Comparison of ENCODE assay signal across 11 cellular contexts in the genomic region with DNA sequence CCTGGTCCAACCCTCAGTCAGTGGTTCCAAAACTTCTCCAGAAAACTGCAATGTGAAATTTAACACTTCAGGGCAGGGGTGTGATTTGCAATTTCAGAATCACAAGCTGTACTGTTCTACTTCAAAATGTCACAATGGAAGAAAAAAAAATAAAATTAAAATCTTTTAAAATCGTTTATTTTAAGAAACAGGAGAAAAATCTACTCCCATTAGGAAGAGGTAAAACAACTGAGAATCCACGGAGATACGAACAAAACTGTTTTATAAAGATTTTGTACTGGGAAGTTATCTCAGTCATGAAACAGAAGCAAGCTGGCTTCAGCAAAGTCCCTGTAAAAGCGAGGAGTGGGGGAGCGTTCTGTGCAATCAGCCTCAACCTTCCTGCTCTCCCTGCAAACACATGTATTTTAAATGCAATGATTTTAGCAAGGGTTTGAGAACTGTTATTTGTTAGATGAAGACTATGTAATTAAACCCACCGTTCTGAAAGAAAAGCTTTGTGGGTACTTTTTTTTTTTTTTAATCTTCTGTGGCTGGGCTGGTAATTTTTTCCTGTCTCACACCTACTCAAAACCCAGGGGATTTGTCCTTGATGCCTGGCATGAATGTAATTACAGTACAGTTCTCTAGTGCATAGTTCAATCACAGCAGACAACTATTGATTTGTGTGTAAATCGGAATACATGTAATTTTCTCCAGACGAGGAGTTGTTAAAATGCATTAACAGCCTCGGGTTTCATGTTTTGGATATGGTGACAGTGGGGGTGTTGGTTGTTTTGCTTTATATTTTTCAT.
DNase-seq lines count a peak whose midpoint lies in the region; TF ChIP-seq lines count a peak whose summit lies in the region.
"Had no signal": no experiment of that assay in that cellular context is flagged by ENCODE, and none has a peak within 500 bp of the region (broad histone marks: within the 10 kb centered on the region; RNA-seq: fewer than 3 reads in every experiment).

No MANE protein-coding gene starts in this region.

- H2AK5ac ChIP-seq in trophoblast cell (ENCODE audit: low read length): no peak overlapping the region

- no peaks in the 10 kb centered on the region for H3K36me3 ChIP-seq in trophoblast cell (ENCODE audit: control insufficient read depth in 1 of 2, insufficient read depth in 2 of 2, low read length in 2 of 2)
- H3K36me3 ChIP-seq in CD4-positive, alpha-beta memory T cell (ENCODE audit: insufficient read depth, low read length): no peaks in the 10 kb centered on the region
- H3K36me3 ChIP-seq in tibial nerve: no peaks in the 10 kb centered on the region
- H3K36me3 ChIP-seq: stomach had no signal

- no peak overlapping the region for H3K23ac ChIP-seq in trophoblast cell (ENCODE audit: low read length)

- no peak overlapping the region for H3K4me2 ChIP-seq in trophoblast cell (ENCODE audit: low read length)

- no peak overlapping the region for H3K27ac Mint-ChIP-seq in HFFc6
- H3K27ac Mint-ChIP-seq in CD4-positive, alpha-beta memory T cell: no peak overlapping the region

- no peaks in the 10 kb centered on the region for H3K4me1 ChIP-seq in trophoblast cell (ENCODE audit: control insufficient read depth in 1 of 2, insufficient read depth in 2 of 2, low read length in 2 of 2)
- H3K4me1 ChIP-seq in CD4-positive, alpha-beta memory T cell (ENCODE audit: insufficient read depth, low read length): no peaks in the 10 kb centered on the region
- peaks cover 0 to 27% (median 4%) of the 10 kb centered on the region in 4 donors for H3K4me1 ChIP-seq in tibial nerve

- H3K4ac ChIP-seq in trophoblast cell (ENCODE audit: low read depth, low read length): no peak overlapping the region

- H3K27ac ChIP-seq in trophoblast cell (ENCODE audit: low read depth, low read length) (no peak overlapping the region), tibial nerve (peak overlapping the region in 2 of 4 donors; percentile 56 to 71)
- H3K27ac ChIP-seq in CD4-positive, alpha-beta memory T cell (ENCODE audit: low read depth, low read length): no peak overlapping the region

- H3K4me3 ChIP-seq in epithelial cell of esophagus (ENCODE audit: low read length): no peak overlapping the region
- H3K4me3 ChIP-seq in trophoblast cell (ENCODE audit: low read depth, low read length): no peak overlapping the region
- H3K4me3 ChIP-seq in CD4-positive, alpha-beta memory T cell (ENCODE audit: low read length in 2 of 2): no peak overlapping the region
- peak overlapping the region in 1 of 4 donors; percentile 3 for H3K4me3 ChIP-seq in tibial nerve
- H3K4me3 ChIP-seq: stomach had no signal

- no peak overlapping the region for H4K8ac ChIP-seq in trophoblast cell (ENCODE audit: low read depth, low read length)

- H3K4me1 Mint-ChIP-seq in HFFc6 (ENCODE audit: low read depth): peaks cover 22% of the 10 kb centered on the region; the same call in 1 of the 2 replicates
- peaks cover 0 to 1% (median 0%) of the 10 kb centered on the region in 4 donors for H3K4me1 Mint-ChIP-seq in CD4-positive, alpha-beta memory T cell

- no peaks in the 10 kb centered on the region for H3K27me3 Mint-ChIP-seq in HFFc6 (ENCODE audit: insufficient read depth)
- H3K27me3 Mint-ChIP-seq in CD4-positive, alpha-beta memory T cell: peaks cover 0 to 6% of the 10 kb centered on the region in 2 donors

- H3K36me3 Mint-ChIP-seq in HFFc6 (ENCODE audit: low read depth): no peaks in the 10 kb centered on the region
- no peaks in the 10 kb centered on the region for H3K36me3 Mint-ChIP-seq in CD4-positive, alpha-beta memory T cell

- no peak overlapping the region for H3K14ac ChIP-seq in trophoblast cell (ENCODE audit: low read length)

- no peak overlapping the region for H3K18ac ChIP-seq in trophoblast cell (ENCODE audit: low read length)

- no peak overlapping the region for H2BK120ac ChIP-seq in trophoblast cell (ENCODE audit: insufficient read depth, low read length, poor library complexity)

- no peak overlapping the region for H4K91ac ChIP-seq in trophoblast cell (ENCODE audit: low read depth, low read length)

- POLR2A ChIA-PET in CD4-positive, alpha-beta memory T cell (lab: Charles Lee; ENCODE audit: partially characterized antibody): no interaction called here

- no peaks in the 10 kb centered on the region for H3K79me2 ChIP-seq in trophoblast cell (ENCODE audit: control insufficient read depth, insufficient read depth, low read length, poor library complexity)

- TF ChIP-seq POLR2A in tibial nerve (IDR thresholded peaks at IDR 0.05): no peak

- no peak for TF ChIP-seq EP300 in tibial nerve (IDR thresholded peaks at IDR 0.05)

- H3K79me1 ChIP-seq in trophoblast cell (ENCODE audit: low read length): peaks cover 2% of the 10 kb centered on the region

- CTCF ChIA-PET in CD4-positive, alpha-beta memory T cell (lab: Charles Lee; ENCODE audit: partially characterized antibody): no interaction called here

- no CpG with 5 or more reads among the region's 9 CpGs for WGBS in trophoblast cell (ENCODE audit: extremely low coverage, insufficient coverage, insufficient read length)
- WGBS in tibial nerve, 2 donors: 26% methylated on average over 9 of the region's 9 CpGs

- H3K27me3 ChIP-seq in trophoblast cell (ENCODE audit: insufficient read depth, low read length): no peaks in the 10 kb centered on the region
- no peaks in the 10 kb centered on the region for H3K27me3 ChIP-seq in CD4-positive, alpha-beta memory T cell (ENCODE audit: insufficient read depth, low read length)
- H3K27me3 ChIP-seq in tibial nerve: no peaks in the 10 kb centered on the region
- H3K27me3 ChIP-seq: stomach had no signal

- no peaks in the 10 kb centered on the region for H3K9me3 Mint-ChIP-seq in HFFc6
- H3K9me3 Mint-ChIP-seq in CD4-positive, alpha-beta memory T cell: no peaks in the 10 kb centered on the region

- no peak overlapping the region for H4K12ac ChIP-seq in trophoblast cell (ENCODE audit: low read depth, low read length)

- no peak overlapping the region for H3K9ac ChIP-seq in trophoblast cell (ENCODE audit: low read length)

- no peak overlapping the region for H2BK12ac ChIP-seq in trophoblast cell (ENCODE audit: low read length)

- peak overlapping the region; percentile 63 for H2AFZ ChIP-seq in trophoblast cell (ENCODE audit: insufficient read depth, low read length, poor library complexity)

- DNase-seq in HFFc6 (no peak), NCI-H82 treated with DMSO at 0.1 percent for 48 hours (lab: John Stamatoyannopoulos, UW; ENCODE audit: unreplicated experiment) (peak; percentile 55), epithelial cell of esophagus (ENCODE audit: low read depth) (peak; percentile 19), trophoblast cell (no peak), posterior vena cava (ENCODE audit: low spot score) (no peak), tibial nerve (ENCODE audit: low spot score in 2 of 2) (no peak), NCI-H187 treated with DMSO at 0.1 percent for 48 hours (lab: John Stamatoyannopoulos, UW) (no peak)
- no peak for DNase-seq in CD4-positive, alpha-beta memory T cell
- DNase-seq: DND-41, PC-3, stomach had no signal

- no peak overlapping the region for H2BK5ac ChIP-seq in trophoblast cell (ENCODE audit: low read depth, low read length, poor library complexity)

- no peak for TF ChIP-seq CTCF in HFFc6 (IDR thresholded peaks at IDR 0.05)
- no peak for TF ChIP-seq CTCF in epithelial cell of esophagus (IDR thresholded peaks at IDR 0.05; ENCODE audit: insufficient read depth, low read depth, low read length, missing control alignments)
- no peak for TF ChIP-seq CTCF in tibial nerve (IDR thresholded peaks at IDR 0.05)

- intact Hi-C loops in posterior vena cava (cut with DNase I): no loop called here
- intact Hi-C loops in CD4-positive, alpha-beta memory T cell (cut with micrococcal nuclease): no loop called here

- H3K4me3 Mint-ChIP-seq in HFFc6: peak overlapping the region; percentile 62; the same call in 1 of the 2 replicates
- H3K4me3 Mint-ChIP-seq in CD4-positive, alpha-beta memory T cell: no peak overlapping the region

- H3K9me3 ChIP-seq in trophoblast cell (ENCODE audit: insufficient read depth, low read depth, low read length): no peaks in the 10 kb centered on the region
- H3K9me3 ChIP-seq in CD4-positive, alpha-beta memory T cell (ENCODE audit: control insufficient read depth in 1 of 2, low read length in 2 of 2): no peaks in the 10 kb centered on the region
- H3K9me3 ChIP-seq in tibial nerve: no peaks in the 10 kb centered on the region
- H3K9me3 ChIP-seq: stomach had no signal

Comparison
In these comparisons a context has a peak if more than half of its experiments do, and no peak if none do; other contexts are left out.
1. DNase-seq: peak in NCI-H82 treated with DMSO at 0.1 percent for 48 hours (single experiment) and epithelial cell of esophagus (single experiment); none in HFFc6 (single experiment), trophoblast cell (0 of 2), posterior vena cava (single experiment), CD4-positive, alpha-beta memory T cell (0 of 5), tibial nerve (0 of 2) and NCI-H187 treated with DMSO at 0.1 percent for 48 hours (single experiment).